Comparison of ENCODE assay signal across 8 cellular contexts in the genomic region with DNA sequence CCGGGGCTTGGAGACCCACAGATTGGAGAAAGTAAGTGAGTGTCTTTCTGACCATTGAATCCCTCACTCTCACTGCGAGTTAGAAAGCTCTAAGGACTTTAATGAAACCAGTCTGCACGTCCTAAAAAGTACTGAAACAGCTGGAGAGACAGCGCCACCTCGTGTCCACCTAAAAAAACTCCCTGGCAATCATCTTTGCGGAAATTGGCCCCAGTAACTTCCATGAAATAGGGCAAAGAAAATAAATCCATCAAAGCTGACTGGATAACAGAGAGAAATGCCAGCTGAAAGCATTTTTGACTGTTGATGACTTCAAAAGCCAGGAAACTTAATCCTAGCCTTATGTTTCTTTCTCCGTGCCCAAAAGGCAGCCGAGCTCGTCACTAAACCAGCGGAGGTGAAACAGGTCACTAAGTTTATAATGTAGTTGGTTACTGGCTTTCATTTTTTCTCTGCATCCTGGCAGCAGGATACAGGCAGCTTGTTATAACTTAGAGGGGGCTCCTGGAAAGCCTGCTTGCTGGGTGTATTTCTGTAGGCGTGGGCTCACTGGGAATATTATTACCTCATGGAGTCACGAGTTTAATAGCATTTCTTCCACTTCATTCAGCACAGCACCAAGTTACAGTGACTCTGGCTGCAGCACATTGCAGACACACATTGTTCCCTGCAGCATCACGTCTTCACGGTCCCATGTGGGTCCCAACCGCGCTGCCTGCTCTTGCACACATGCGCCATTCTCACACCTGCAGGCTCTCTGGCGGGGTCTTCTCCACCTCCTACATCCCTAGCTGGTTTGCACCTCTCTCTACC.
A peak's percentile ranks its signal among the peaks of the same experiment; 100 is the strongest.
DNase-seq lines count a peak whose midpoint lies in the region; ATAC-seq and TF ChIP-seq lines count a peak whose summit lies in the region.

No MANE protein-coding gene starts in this region.

- DNase-seq in GDM1 (lab: John Stamatoyannopoulos, UW) = peak; percentile 52
- peak; percentile 82 for DNase-seq in LoVo (ENCODE audit: low spot score)
- peak; percentile 82 for DNase-seq in RKO (ENCODE audit: low spot score)
- DNase-seq in activated gamma-delta T cell treated with anti-CD3 and anti-CD28 coated beads, Interleukin-2, amount 50 U/mL, for 16 hours (ENCODE audit: low read depth) = peak; percentile 12
- peak; percentile 51 for DNase-seq in glomerular endothelial cell (ENCODE audit: extremely low read depth, low read depth, low spot score)
- peak; percentile 91 for DNase-seq in pons (ENCODE audit: low spot score)
- DNase-seq in vagina (ENCODE audit: extremely low spot score in 2 of 2) = no peak

- TF ChIP-seq CTCF in vagina (IDR thresholded peaks at IDR 0.05) = peak; percentile 37 to 88 (median 76)

- intact Hi-C loops in vagina (cut with DNase I) = loop anchor here (10.0 kb wide), 1 partner anchor 132 kb away; no protein-coding TSS in a partner anchor

- peak overlapping the region; percentile 18 to 33 for H3K4me3 ChIP-seq in vagina

- H3K4me1 ChIP-seq in vagina = peaks cover 10% of the 10 kb centered on the region

- no peak for ATAC-seq in HG02884 (IDR thresholded peaks at IDR 0.05; ENCODE audit: unreplicated experiment)

- H3K36me3 ChIP-seq in vagina = no peaks in the 10 kb centered on the region

- no peak for TF ChIP-seq POLR2A in vagina (IDR thresholded peaks at IDR 0.05)

- H3K27ac ChIP-seq in vagina = peak overlapping the region; percentile 49

- no peaks in the 10 kb centered on the region for H3K27me3 ChIP-seq in vagina

- no peaks in the 10 kb centered on the region for H3K9me3 ChIP-seq in vagina

Comparison
In these comparisons a context has a peak if more than half of its experiments do, and no peak if none do; other contexts are left out.
1. DNase-seq: peak in GDM1 (single experiment), LoVo (single experiment), RKO (single experiment), activated gamma-delta T cell treated with anti-CD3 and anti-CD28 coated beads, Interleukin-2, amount 50 U/mL, for 16 hours (single experiment), glomerular endothelial cell (single experiment) and pons (single experiment); none in vagina (0 of 2).